8 cellular contexts compared by ENCODE assay signal in the genomic region with DNA sequence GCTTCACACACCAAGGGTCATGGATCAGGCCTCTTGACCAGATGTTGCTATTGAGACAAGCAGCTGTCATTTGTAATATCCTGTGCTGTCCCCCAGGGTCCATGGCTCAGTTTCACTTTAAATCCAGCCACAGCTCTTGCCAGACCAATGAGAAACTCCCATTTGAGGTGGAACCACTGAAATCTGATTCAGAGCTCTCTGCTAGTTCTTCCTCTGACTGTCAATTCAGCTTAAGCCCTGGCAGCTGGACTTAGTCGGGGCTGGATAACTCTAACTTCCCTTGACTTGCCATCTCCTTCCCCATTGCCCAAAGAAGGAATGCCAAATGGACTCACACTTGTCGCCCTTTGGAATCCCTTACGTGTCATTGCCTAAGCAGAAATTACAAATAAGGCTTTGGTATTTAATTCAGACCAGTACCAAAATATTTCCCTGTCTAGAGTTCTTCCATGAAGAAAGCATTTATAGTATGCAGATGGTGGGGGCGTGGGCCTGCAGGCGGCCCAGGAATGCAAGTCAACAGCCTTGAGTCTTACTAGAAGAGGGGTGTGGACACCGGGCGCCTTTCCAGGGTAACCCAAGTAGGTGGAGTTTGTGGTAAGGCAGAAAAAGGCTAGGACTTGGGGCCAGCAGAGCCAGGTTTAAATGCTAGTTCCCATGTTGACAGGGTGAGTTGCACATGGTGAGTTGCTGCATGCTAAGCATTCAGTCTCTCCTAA.
DNase-seq lines count a peak whose midpoint lies in the region; TF ChIP-seq lines count a peak whose summit lies in the region.

No MANE protein-coding gene starts in this region.

- peak overlapping the region; percentile 73 for H3K27ac ChIP-seq in mesodermal cell (ENCODE audit: low read depth, low read length, severe bottlenecking)

- in situ Hi-C loops in Caki2 (cut with HindIII; ENCODE audit: low pct_unique_long_range_greater_than_20kb, low sequenced_read_pairs), result no loop called here

- TF ChIP-seq CTCF in choroid plexus epithelial cell (conservative IDR thresholded peaks at IDR 0.05; ENCODE audit: low read depth, low read length), result no peak

- H3K9me3 ChIP-seq in mesodermal cell (ENCODE audit: control insufficient read depth, low read length), result no peaks in the 10 kb centered on the region

- peaks cover 14% of the 10 kb centered on the region for H3K4me1 ChIP-seq in mesodermal cell (ENCODE audit: control insufficient read depth, insufficient read depth, low read length, poor library complexity, severe bottlenecking)

- WGBS in mesodermal cell (ENCODE audit: insufficient coverage in 2 of 2), 2 experiments, result 48 to 50% methylated on average over 4 to 7 of the region's 7 CpGs

- no peaks in the 10 kb centered on the region for H3K36me3 ChIP-seq in mesodermal cell (ENCODE audit: control insufficient read depth, insufficient read depth, low read length)

- DNase-seq in Caki2 (ENCODE audit: low read depth), result peak; percentile 92
- peak; percentile 94 for DNase-seq in H4 (ENCODE audit: low spot score)
- peak; percentile 25 to 40 for DNase-seq in Kasumi-1 (lab: John Stamatoyannopoulos, UW)
- peak; percentile 98 for DNase-seq in choroid plexus epithelial cell (ENCODE audit: low read depth)
- no peak for DNase-seq in mesenteric fat pad (ENCODE audit: low spot score)
- DNase-seq in NCI-H1694 treated with DMSO at 0.1 percent for 48 hours (lab: John Stamatoyannopoulos, UW), result no peak
- DNase-seq in stimulated activated CD4-positive, alpha-beta T cell treated with anti-CD3 and anti-CD28 coated beads, Interleukin-2, amount 100 ng/mL, for 48 hours, result no peak

- peak overlapping the region; percentile 15 for H3K4me3 ChIP-seq in choroid plexus epithelial cell (ENCODE audit: low read depth, low read length)
- no peak overlapping the region for H3K4me3 ChIP-seq in mesodermal cell (ENCODE audit: extremely low read depth, insufficient read depth, low read length, poor library complexity, severe bottlenecking)

Comparison
In these comparisons a context has a peak if more than half of its experiments do, and no peak if none do; other contexts are left out.
1. DNase-seq: peak in Caki2 (single experiment), H4 (single experiment), Kasumi-1 (2 of 2) and choroid plexus epithelial cell (single experiment); none in mesenteric fat pad (single experiment), NCI-H1694 treated with DMSO at 0.1 percent for 48 hours (single experiment) and stimulated activated CD4-positive, alpha-beta T cell treated with anti-CD3 and anti-CD28 coated beads, Interleukin-2, amount 100 ng/mL, for 48 hours (0 of 2).